1 cellular context compared by ENCODE assay signal in the genomic region with DNA sequence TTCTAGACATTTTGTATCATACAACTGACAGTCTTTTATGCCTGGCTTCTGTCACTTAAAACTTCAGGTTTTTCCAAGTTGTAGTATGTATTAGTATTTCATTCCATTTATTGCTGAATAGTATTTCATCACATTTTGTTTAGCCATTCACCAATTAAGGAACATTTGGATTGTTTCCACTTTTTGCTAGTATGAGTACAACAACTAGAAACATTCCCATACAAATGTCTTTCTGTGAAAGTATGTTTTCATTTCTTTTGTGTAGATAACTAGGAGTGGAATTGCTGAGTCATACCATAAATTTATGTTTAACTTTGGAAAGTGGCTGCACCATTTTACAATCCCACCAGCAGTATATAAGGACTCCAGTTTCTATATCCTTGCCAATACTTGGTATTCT.
A peak's percentile ranks its signal among the peaks of the same experiment; 100 is the strongest.
TF ChIP-seq lines count a peak whose summit lies in the region.

No MANE protein-coding gene starts in this region.

TF ChIP-seq in IMR-90, 13 proteins besides CTCF, POLR2A, EP300 and RAD21:
- TF ChIP-seq CHD1 (IDR thresholded peaks at IDR 0.05; ENCODE audit: low read depth, low read length) (no peak), MXI1 (IDR thresholded peaks at IDR 0.05; ENCODE audit: borderline replicate concordance, low read depth, low read length) (no peak), NFE2L2 (IDR thresholded peaks at IDR 0.05; ENCODE audit: low read depth, low read length) (peak; percentile 100), SMC3 (IDR thresholded peaks at IDR 0.05; ENCODE audit: low read depth, low read length) (no peak), MAFK (IDR thresholded peaks at IDR 0.05; ENCODE audit: low read depth, low read length) (peak; percentile 95), FOS (IDR thresholded peaks at IDR 0.05; ENCODE audit: low read depth, low read length) (peak; percentile 63; the same call in 1 of the 2 replicates), BHLHE40 (IDR thresholded peaks at IDR 0.05; ENCODE audit: low read depth, low read length) (no peak), MAZ (IDR thresholded peaks at IDR 0.05; ENCODE audit: borderline replicate concordance, low read depth, low read length) (no peak), RCOR1 (IDR thresholded peaks at IDR 0.05; ENCODE audit: insufficient replicate concordance, low read length) (no peak), CEBPB (IDR thresholded peaks at IDR 0.05; ENCODE audit: low read depth, low read length) (peak; percentile 80)
- TF ChIP-seq, protein P1, sequence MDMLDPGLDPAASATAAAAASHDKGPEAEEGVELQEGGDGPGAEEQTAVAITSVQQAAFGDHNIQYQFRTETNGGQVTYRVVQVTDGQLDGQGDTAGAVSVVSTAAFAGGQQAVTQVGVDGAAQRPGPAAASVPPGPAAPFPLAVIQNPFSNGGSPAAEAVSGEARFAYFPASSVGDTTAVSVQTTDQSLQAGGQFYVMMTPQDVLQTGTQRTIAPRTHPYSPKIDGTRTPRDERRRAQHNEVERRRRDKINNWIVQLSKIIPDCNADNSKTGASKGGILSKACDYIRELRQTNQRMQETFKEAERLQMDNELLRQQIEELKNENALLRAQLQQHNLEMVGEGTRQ (IDR thresholded peaks at IDR 0.05; ENCODE audit: low read depth, low read length), result no peak
TF ChIP-seq in IMR-90: peak in this region for 4.
